In the genomic region with DNA sequence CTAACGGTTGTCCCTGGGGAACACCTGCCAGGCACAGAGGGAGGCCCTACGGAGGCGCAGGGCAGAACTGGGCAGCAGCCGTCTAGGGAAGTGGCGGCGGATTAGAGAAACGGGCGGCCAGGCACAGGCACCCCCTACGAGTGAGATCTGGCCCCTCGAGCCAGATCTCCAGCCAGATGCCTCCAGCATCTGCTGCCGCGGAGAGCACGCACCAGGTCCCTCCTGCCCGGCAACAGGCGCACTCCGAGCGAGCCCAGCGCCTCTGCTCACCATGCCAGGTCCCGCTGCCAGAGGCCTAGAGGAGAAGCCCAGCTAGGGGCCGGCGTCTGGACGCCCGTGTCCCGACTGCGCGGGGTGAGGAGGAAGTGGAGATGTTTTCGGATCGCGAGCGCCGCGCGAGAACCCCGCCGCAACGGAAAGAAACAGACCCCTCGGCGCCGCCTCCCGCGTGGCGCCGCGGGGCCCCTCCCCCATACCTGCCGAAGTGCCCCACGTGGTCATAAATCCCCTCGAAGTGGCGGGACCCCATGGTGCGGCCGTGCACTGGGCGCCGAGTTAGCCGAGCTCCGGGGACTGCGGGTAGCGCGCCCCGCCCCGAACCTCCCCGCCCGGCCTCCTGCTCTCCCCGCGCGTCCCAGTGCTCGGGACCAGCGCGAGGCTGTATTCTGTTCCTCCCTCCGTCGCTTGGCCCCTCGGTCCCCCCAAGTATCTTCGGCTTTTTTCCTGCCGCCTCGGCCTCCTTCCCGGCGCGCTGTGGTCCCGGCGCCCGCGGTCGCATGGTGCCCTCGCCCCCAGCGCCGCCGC, we compare ENCODE assay signal across 9 cellular contexts. TPM values are rescaled to one million over a fixed set of nuclear protein-coding genes. Genes with fewer than 3 reads are reported as not detected.
DNase-seq lines count a peak whose midpoint lies in the region; ATAC-seq, FAIRE-seq and TF ChIP-seq lines count a peak whose summit lies in the region.
"Had no signal": no experiment of that assay in that cellular context is flagged by ENCODE, and none has a peak within 500 bp of the region (broad histone marks: within the 10 kb centered on the region; RNA-seq: fewer than 3 reads in every experiment).

A gene with protein sequence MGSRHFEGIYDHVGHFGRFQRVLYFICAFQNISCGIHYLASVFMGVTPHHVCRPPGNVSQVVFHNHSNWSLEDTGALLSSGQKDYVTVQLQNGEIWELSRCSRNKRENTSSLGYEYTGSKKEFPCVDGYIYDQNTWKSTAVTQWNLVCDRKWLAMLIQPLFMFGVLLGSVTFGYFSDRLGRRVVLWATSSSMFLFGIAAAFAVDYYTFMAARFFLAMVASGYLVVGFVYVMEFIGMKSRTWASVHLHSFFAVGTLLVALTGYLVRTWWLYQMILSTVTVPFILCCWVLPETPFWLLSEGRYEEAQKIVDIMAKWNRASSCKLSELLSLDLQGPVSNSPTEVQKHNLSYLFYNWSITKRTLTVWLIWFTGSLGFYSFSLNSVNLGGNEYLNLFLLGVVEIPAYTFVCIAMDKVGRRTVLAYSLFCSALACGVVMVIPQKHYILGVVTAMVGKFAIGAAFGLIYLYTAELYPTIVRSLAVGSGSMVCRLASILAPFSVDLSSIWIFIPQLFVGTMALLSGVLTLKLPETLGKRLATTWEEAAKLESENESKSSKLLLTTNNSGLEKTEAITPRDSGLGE (minus strand): TSS at position 568 of the 804 bp plus-strand sequence. CDS start 39 bp downstream, at position 529.

- FAIRE-seq in GM12891 (lab: Jason Lieb, UNC): no peak

- no peaks in the 10 kb centered on the region; the same call in none of the 2 replicates for H3K27me3 ChIP-seq in Panc1 (ENCODE audit: control insufficient read depth, insufficient read depth, low read length)

- TF ChIP-seq POLR2A in GM12891 (IDR thresholded peaks at IDR 0.05; ENCODE audit: low read depth, low read length): no peak

- CTCF ChIA-PET in Panc1 (lab: Charles Lee): no interaction called here

- H3K4me1 ChIP-seq in Panc1 (ENCODE audit: control insufficient read depth, insufficient read depth, low read length): no peaks in the 10 kb centered on the region

- DNase-seq in GM12891 (ENCODE audit: insufficient read length, low spot score): peak; percentile 37
- no peak for DNase-seq in Panc1 (ENCODE audit: low read depth, low spot score)
- peak; percentile 10 for DNase-seq in fibroblast of the aortic adventitia (ENCODE audit: low read depth)
- DNase-seq in sciatic nerve (ENCODE audit: low spot score): no peak
- no peak for DNase-seq in anterior cingulate cortex (lab: John Stamatoyannopoulos, UW)
- no peak for DNase-seq in NK-92 (lab: John Stamatoyannopoulos, UW; ENCODE audit: unreplicated experiment)
- DNase-seq: NCI-H1694 treated with DMSO at 0.1 percent for 48 hours had no signal

- POLR2A ChIA-PET in Panc1 (lab: Charles Lee): no interaction called here

- H3K9me3 ChIP-seq in Panc1 (ENCODE audit: control insufficient read depth, insufficient read depth, low read depth, low read length): no peaks in the 10 kb centered on the region

- no peak within 1 kb of the TSS for H3K27ac ChIP-seq in Panc1 (ENCODE audit: low read length)

- TF ChIP-seq CTCF in Panc1 (IDR thresholded peaks at IDR 0.05): no peak
- TF ChIP-seq CTCF in fibroblast of the aortic adventitia (IDR thresholded peaks at IDR 0.05; ENCODE audit: insufficient read depth, low read length): no peak

- no TSS peak for BruUV-seq in Panc1 (replicated peaks; lab: Mats Ljungman, UMichigan)

- in situ Hi-C loops in Panc1 (cut with HindIII; ENCODE audit: low pct_unique_long_range_greater_than_20kb, low sequenced_read_pairs): no loop called here

- peak; percentile 63 for ATAC-seq in Panc1
- ATAC-seq in sciatic nerve: peak; percentile 48
- ATAC-seq in HG02571 (IDR thresholded peaks at IDR 0.05; ENCODE audit: unreplicated experiment): no peak
- no peak for ATAC-seq in GM18861 (IDR thresholded peaks at IDR 0.05; ENCODE audit: unreplicated experiment)

- H3K4me3 ChIP-seq in Panc1 (ENCODE audit: low read depth in 2 of 2, low read length in 2 of 2): peak within 1 kb of the TSS; percentile 11 to 23; a peak in 2 of 4 replicates
- H3K4me3 ChIP-seq in fibroblast of the aortic adventitia (ENCODE audit: low read depth, low read length): peak within 1 kb of the TSS; percentile 54

- intact Hi-C loops in Panc1 (cut with micrococcal nuclease; ENCODE audit: unreplicated experiment): no loop called here
- intact Hi-C loops in sciatic nerve (cut with DNase I): no loop called here

- H3K36me3 ChIP-seq in Panc1 (ENCODE audit: control insufficient read depth, insufficient read depth, low read length): no peaks in the 10 kb centered on the region

TF ChIP-seq in GM12891, 5 proteins besides CTCF, POLR2A, EP300 and RAD21:
- TF ChIP-seq PAX5 (IDR thresholded peaks at IDR 0.05; ENCODE audit: insufficient read depth, low read length, severe bottlenecking) (no peak), TAF1 (IDR thresholded peaks at IDR 0.05; ENCODE audit: low read depth, low read length) (no peak), SPI1 (IDR thresholded peaks at IDR 0.05; ENCODE audit: low read depth, low read length) (no peak), POU2F2 (IDR thresholded peaks at IDR 0.05; ENCODE audit: low read depth, low read length) (no peak), POLR2AphosphoS5 (IDR thresholded peaks at IDR 0.05; ENCODE audit: low read depth, low read length) (no peak)

RNA-seq across cellular contexts. Expression of the gene that starts here (rescaled TPM):
- polyA plus RNA-seq in GM12891 (2012; ENCODE audit: low read depth, missing spikeins): 0.10 TPM
- total RNA-seq in Panc1 (2021; ENCODE audit: unreplicated experiment) (not detected), fibroblast of the aortic adventitia (ENCODE audit: low replicate concordance) (0.09 TPM in 1 of 2 replicates, not detected in the other), sciatic nerve (0.22 TPM)
- polyA plus RNA-seq in Panc1 (2012; ENCODE audit: insufficient read length): not detected

Comparison
In these comparisons a context has a peak if more than half of its experiments do, and no peak if none do; other contexts are left out.
1. Peak in ATAC-seq and H3K4me3 ChIP-seq in Panc1; RNA of the gene not detected or under 1 TPM.
2. Peak in DNase-seq and H3K4me3 ChIP-seq in fibroblast of the aortic adventitia; RNA of the gene not detected or under 1 TPM.
3. Peak in ATAC-seq in sciatic nerve; RNA of the gene not detected or under 1 TPM.